Comparison of ENCODE assay signal across 1 cellular context in genomic region chr2:234137400-234138014, GRCh38.
TF ChIP-seq lines count a peak whose summit lies in the region.

No MANE protein-coding gene starts in this region.

TF ChIP-seq in endothelial cell of umbilical vein, 7 proteins besides CTCF, POLR2A, EP300 and RAD21:
- TF ChIP-seq MYC (IDR thresholded peaks at IDR 0.05; ENCODE audit: low read depth, low read length) (no peak), EZH2 (IDR thresholded peaks at IDR 0.05; ENCODE audit: borderline replicate concordance, low read depth, low read length, severe bottlenecking) (no peak), GATA2 (IDR thresholded peaks at IDR 0.05; ENCODE audit: insufficient read depth, insufficient read length, low read depth, low read length) (no peak), JUN (IDR thresholded peaks at IDR 0.05; ENCODE audit: borderline replicate concordance, insufficient read depth, insufficient read length, low read depth) (peak; percentile 72), FOS (IDR thresholded peaks at IDR 0.05; ENCODE audit: borderline replicate concordance, insufficient read depth, low read length) (peak; percentile 82), POLR2AphosphoS5 (IDR thresholded peaks at IDR 0.05; ENCODE audit: insufficient read depth, low read depth, low read length) (no peak), MAX (IDR thresholded peaks at IDR 0.05; ENCODE audit: insufficient read depth, insufficient read length) (no peak)
